In genomic region chr5:113082547-113082905, GRCh38 we compare ENCODE assay signal across 19 cellular contexts.
DNase-seq lines count a peak whose midpoint lies in the region; ATAC-seq and TF ChIP-seq lines count a peak whose summit lies in the region.
"Had no signal": no experiment of that assay in that cellular context is flagged by ENCODE, and none has a peak within 500 bp of the region (broad histone marks: within the 10 kb centered on the region; RNA-seq: fewer than 3 reads in every experiment).

No MANE protein-coding gene starts in this region.

- H3K4me3 ChIP-seq in ACC112 (ENCODE audit: low read depth, low read length), result no peak overlapping the region
- no peak overlapping the region for H3K4me3 ChIP-seq in WERI-Rb-1 (ENCODE audit: low read depth, low read length)
- no peak overlapping the region for H3K4me3 ChIP-seq in ascending aorta
- H3K4me3 ChIP-seq: BLaER1, PC-9 had no signal

- intact Hi-C loops in ascending aorta (cut with DNase I), result loop anchor here (10.0 kb wide), 1 partner anchor 432 kb away; the partner anchor contains the start of gene YTHDC2

- ATAC-seq in foreskin keratinocyte (peak; percentile 18), omental fat pad (ENCODE audit: low FRiP score) (peak; percentile 46)
- ATAC-seq: Right ventricle myocardium inferior had no signal

- H3K36me3 ChIP-seq in ACC112 (ENCODE audit: insufficient read depth, low read length) (no peaks in the 10 kb centered on the region), WERI-Rb-1 (peaks cover 91% of the 10 kb centered on the region), ascending aorta (no peaks in the 10 kb centered on the region)
- H3K36me3 ChIP-seq: BLaER1 had no signal

- DNase-seq in WERI-Rb-1 (no peak), foreskin keratinocyte (no peak), omental fat pad (ENCODE audit: low spot score) (no peak), ascending aorta (ENCODE audit: low spot score in 2 of 2) (no peak), HT-29 (ENCODE audit: low spot score) (no peak), SIG-M5 (lab: John Stamatoyannopoulos, UW) (no peak)
- DNase-seq in activated CD4-positive, alpha-beta T cell treated with anti-CD3 and anti-CD28 coated beads, Interleukin-2, amount 50 U/mL, for 4 hours, result no peak
- DNase-seq: CD8-positive, alpha-beta memory T cell; DND-41; NCI-H1092; NCI-H146; NCI-H2081 treated with DMSO at 0.1 percent for 48 hours; NCI-H510A treated with DMSO at 0.1 percent for 48 hours; NCI-H82; PC-9 had no signal

- no peaks in the 10 kb centered on the region for H3K79me2 ChIP-seq in ACC112 (ENCODE audit: control insufficient read depth, insufficient read depth, low read length, unreplicated experiment)

- no peaks in the 10 kb centered on the region for H3K27me3 ChIP-seq in ACC112 (ENCODE audit: insufficient read depth, low read length)
- no peaks in the 10 kb centered on the region for H3K27me3 ChIP-seq in WERI-Rb-1 (ENCODE audit: insufficient read depth, low read depth, severe bottlenecking)
- H3K27me3 ChIP-seq in foreskin keratinocyte, result no peaks in the 10 kb centered on the region
- no peaks in the 10 kb centered on the region for H3K27me3 ChIP-seq in ascending aorta
- H3K27me3 ChIP-seq: BLaER1 had no signal

- peaks cover 20% of the 10 kb centered on the region for H3K4me1 ChIP-seq in ACC112 (ENCODE audit: control insufficient read depth, insufficient read depth, low read length, unreplicated experiment)
- no peaks in the 10 kb centered on the region for H3K4me1 ChIP-seq in foreskin keratinocyte
- H3K4me1 ChIP-seq in ascending aorta, result peaks cover 0 to 5% of the 10 kb centered on the region in 2 donors
- H3K4me1 ChIP-seq: BLaER1 had no signal

- TF ChIP-seq CTCF in WERI-Rb-1 (IDR thresholded peaks at IDR 0.05; ENCODE audit: low read depth, low read length) (no peak), foreskin keratinocyte (conservative IDR thresholded peaks at IDR 0.05) (no peak), omental fat pad (IDR thresholded peaks at IDR 0.05) (no peak), ascending aorta (IDR thresholded peaks at IDR 0.05) (no peak)

- H2AFZ ChIP-seq in ACC112 (ENCODE audit: low read length, unreplicated experiment), result no peak overlapping the region
- H2AFZ ChIP-seq: PC-9 had no signal

- no peaks in the 10 kb centered on the region for H3K9me3 ChIP-seq in WERI-Rb-1 (ENCODE audit: severe bottlenecking)
- no peaks in the 10 kb centered on the region for H3K9me3 ChIP-seq in ascending aorta
- H3K9me3 ChIP-seq: BLaER1 had no signal

- H3K27ac ChIP-seq in ACC112 (ENCODE audit: low read depth, low read length) (peak overlapping the region; percentile 91), WERI-Rb-1 (peak overlapping the region; percentile 41), foreskin keratinocyte (no peak overlapping the region), ascending aorta (no peak overlapping the region)
- H3K27ac ChIP-seq: BLaER1, KMS-11, PC-9 had no signal

Comparison
In these comparisons a context has a peak if more than half of its experiments do, and no peak if none do; other contexts are left out.
1. H3K27ac ChIP-seq: peak in ACC112 (single experiment) and WERI-Rb-1 (single experiment); none in foreskin keratinocyte (single experiment) and ascending aorta (0 of 2).